In genomic region chr18:48043166-48043565, GRCh38 we compare ENCODE assay signal across 30 cellular contexts.
"Had no signal": no experiment of that assay in that cellular context is flagged by ENCODE, and none has a peak within 500 bp of the region (broad histone marks: within the 10 kb centered on the region; RNA-seq: fewer than 3 reads in every experiment).

No MANE protein-coding gene starts in this region.

- ATAC-seq: activated naive CD4-positive, alpha-beta T cell treated with anti-CD3 and anti-CD28 coated beads, Interleukin-2, amount 50 U/mL, for 72 hours; activated naive CD8-positive, alpha-beta T cell treated with anti-CD3 and anti-CD28 coated beads, Interleukin-2, amount 50 U/mL, for 24 hours; activated T-cell treated with anti-CD3 and anti-CD28 coated beads, Interleukin-2, amount 50 U/mL, for 4 hours; activated T-cell treated with anti-CD3 and anti-CD28 coated beads, Interleukin-2, amount 50 U/mL, for 72 hours; activated T-helper 17 cell treated with anti-CD3 and anti-CD28 coated beads, Interleukin-2, amount 50 U/mL, for 72 hours; body of pancreas had no signal

- H3K4me1 ChIP-seq: adrenal gland, body of pancreas, breast epithelium had no signal

- H3K36me3 ChIP-seq: adrenal gland, brain microvascular endothelial cell, breast epithelium, cardiac muscle cell had no signal

- DNase-seq: activated effector memory CD4-positive, alpha-beta T cell treated with anti-CD3 and anti-CD28 coated beads, Interleukin-2, amount 50 U/mL, for 16 hours; activated effector memory CD4-positive, alpha-beta T cell treated with Interleukin-2 at 50 U/mL for 16 hours; activated gamma-delta T cell; activated gamma-delta T cell treated with Interleukin-2 at 50 U/mL for 16 hours; activated naive CD4-positive, alpha-beta T cell; activated naive CD4-positive, alpha-beta T cell treated with anti-CD3 and anti-CD28 coated beads for 36 hours; activated naive CD4-positive, alpha-beta T cell treated with anti-CD3 and anti-CD28 coated beads, Interleukin-2, amount 10 ng/mL, durations not matched to agents 7 days and 5 days; activated naive CD4-positive, alpha-beta T cell treated with anti-CD3 and anti-CD28 coated beads, Interleukin-2, amount 50 U/mL, for 16 hours; activated naive CD4-positive, alpha-beta T cell treated with Interleukin-2 at 50 U/mL for 16 hours; activated naive CD8-positive, alpha-beta T cell treated with anti-CD3 and anti-CD28 coated beads for 36 hours; activated naive CD8-positive, alpha-beta T cell treated with anti-CD3 and anti-CD28 coated beads, Interleukin-2, amount 10 ng/mL, durations not matched to agents 7 days and 5 days; activated naive CD8-positive, alpha-beta T cell treated with anti-CD3 and anti-CD28 coated beads, Interleukin-2, amount 50 U/mL, for 24 hours; activated T-cell treated with anti-CD3 and anti-CD28 coated beads, Interleukin-2, amount 50 U/mL, for 24 hours; activated T-cell treated with anti-CD3 and anti-CD28 coated beads, Interleukin-2, amount 50 U/mL, for 4 hours; activated T-cell treated with anti-CD3 and anti-CD28 coated beads, Interleukin-2, amount 50 U/mL, for 48 hours; activated T-cell treated with anti-CD3 and anti-CD28 coated beads, Interleukin-2, amount 50 U/mL, for 72 hours; adrenal gland; amniotic stem cell; amygdala; anterior cingulate cortex; body of pancreas; brain microvascular endothelial cell; caudate nucleus; central memory CD4-positive, alpha-beta T cell; cerebellar nuclear complex had no signal

- H3K27me3 ChIP-seq: adrenal gland, ascending aorta, body of pancreas, breast epithelium, cardiac muscle cell had no signal

- H3K4me3 ChIP-seq: adrenal gland, ascending aorta, body of pancreas, breast epithelium, cardiac muscle cell had no signal

- H3K27ac ChIP-seq: adrenal gland, ascending aorta, body of pancreas, brain microvascular endothelial cell, breast epithelium, cardiac muscle cell had no signal

- H3K9me3 ChIP-seq: adrenal gland, ascending aorta had no signal
